18 cellular contexts compared by ENCODE assay signal in the genomic region with DNA sequence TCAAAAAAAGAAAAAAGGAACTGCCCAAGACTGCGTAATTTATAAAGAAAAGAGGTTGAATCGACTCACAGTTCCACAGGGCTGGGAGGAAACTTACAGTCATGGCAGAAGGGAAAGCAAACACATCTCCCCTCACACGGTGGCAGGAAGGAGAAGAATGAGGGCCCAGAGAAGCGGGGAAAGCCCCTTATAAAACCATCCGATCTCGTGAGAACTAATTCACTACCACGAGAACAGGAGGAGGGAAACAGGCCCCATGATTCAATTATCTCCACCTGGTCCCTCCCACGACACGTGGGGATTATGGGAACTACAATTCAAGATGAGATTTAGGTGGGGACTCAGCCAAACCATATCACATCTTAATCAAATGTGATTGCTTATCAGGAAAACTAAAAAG.
DNase-seq lines count a peak whose midpoint lies in the region; TF ChIP-seq lines count a peak whose summit lies in the region.
"Had no signal": no experiment of that assay in that cellular context is flagged by ENCODE, and none has a peak within 500 bp of the region (broad histone marks: within the 10 kb centered on the region; RNA-seq: fewer than 3 reads in every experiment).

No MANE protein-coding gene starts in this region.

- H3K27me3 Mint-ChIP-seq in brain, result peaks cover 11% of the 10 kb centered on the region

- no peak overlapping the region for H3K4me3 Mint-ChIP-seq in brain

- intact Hi-C loops in spleen (cut with DNase I; ENCODE audit: low total_unique reads), result loop anchor here (5.0 to 10.0 kb wide), 2 partner anchors 238 to 1356 kb away; no protein-coding TSS in a partner anchor

- no peaks in the 10 kb centered on the region for H3K36me3 ChIP-seq in spleen
- H3K36me3 ChIP-seq: BE2C had no signal

- DNase-seq in activated T-cell treated with anti-CD3 and anti-CD28 coated beads, Interleukin-2, amount 50 U/mL, for 48 hours, result peak; percentile 7 to 12
- DNase-seq in activated T-cell treated with anti-CD3 and anti-CD28 coated beads for 4 hours (no peak), NCI-H82 treated with DMSO at 0.1 percent for 48 hours (lab: John Stamatoyannopoulos, UW; ENCODE audit: unreplicated experiment) (peak; percentile 16), spleen (peak; percentile 3), retina (no peak), DMS53 (lab: John Stamatoyannopoulos, UW) (no peak)
- DNase-seq: BE2C, DMS79, KG1, NCI-H1092, NCI-H1436, NCI-H1930, NCI-H345, OCI-M1, Right ventricle myocardium superior, SW 1271 had no signal

- no peak for TF ChIP-seq POLR2A in spleen (IDR thresholded peaks at IDR 0.05)

- H3K9me3 Mint-ChIP-seq in brain, result peaks cover 0 to 7% (median under 1%) of the 10 kb centered on the region in 5 experiments

- H3K9me3 ChIP-seq in spleen, result no peaks in the 10 kb centered on the region
- H3K9me3 ChIP-seq: BE2C had no signal

- no peak overlapping the region for H3K27ac ChIP-seq in spleen
- H3K27ac ChIP-seq: SK-N-MC had no signal

- WGBS in spleen, 5 donors, result 49 to 76% (median 60%) methylated on average over 9 of the region's 9 CpGs

- H3K4me1 Mint-ChIP-seq in brain, result peaks cover 44% of the 10 kb centered on the region

- H3K27ac Mint-ChIP-seq in brain, result peak overlapping the region in 4 of 5 experiments; percentile 3 to 73 (median 48)

- H3K27me3 ChIP-seq in spleen (replicated peaks in 1 of 7), result peaks cover 0 to 33% (median 0%) of the 10 kb centered on the region in 7 donors
- H3K27me3 ChIP-seq: BE2C had no signal

- no peaks in the 10 kb centered on the region for H3K36me3 Mint-ChIP-seq in brain

- peaks cover 0 to 6% (median 0%) of the 10 kb centered on the region in 6 donors for H3K4me1 ChIP-seq in spleen

- no peak overlapping the region for H3K4me3 ChIP-seq in spleen
- H3K4me3 ChIP-seq: SK-N-MC had no signal

- no peak for TF ChIP-seq CTCF in brain (conservative IDR thresholded peaks at IDR 0.05)
- no peak for TF ChIP-seq CTCF in spleen (IDR thresholded peaks at IDR 0.05 in 8 of 11, conservative IDR thresholded peaks at IDR 0.05 in 3 of 11)

Comparison
In these comparisons a context has a peak if more than half of its experiments do, and no peak if none do; other contexts are left out.
1. DNase-seq: peak in activated T-cell treated with anti-CD3 and anti-CD28 coated beads, Interleukin-2, amount 50 U/mL, for 48 hours (2 of 2), NCI-H82 treated with DMSO at 0.1 percent for 48 hours (single experiment) and spleen (single experiment); none in activated T-cell treated with anti-CD3 and anti-CD28 coated beads for 4 hours (single experiment), retina (single experiment) and DMS53 (single experiment).